In genomic region chr7:115086146-115086841, GRCh38 we compare ENCODE assay signal across 1 cellular context.
TF ChIP-seq lines count a peak whose summit lies in the region.

No MANE protein-coding gene starts in this region.

TF ChIP-seq in IMR-90, 13 proteins besides CTCF, POLR2A, EP300 and RAD21 (continued from another document):
- TF ChIP-seq CEBPB (IDR thresholded peaks at IDR 0.05; ENCODE audit: low read depth, low read length) = no peak
